In genomic region chr10:103040424-103040823, GRCh38 we compare ENCODE assay signal across 1 cellular context.
TF ChIP-seq lines count a peak whose summit lies in the region.

No MANE protein-coding gene starts in this region.

TF ChIP-seq in H1, 55 proteins besides CTCF, POLR2A, EP300 and RAD21 (continued from another document):
- TF ChIP-seq, protein P1, sequence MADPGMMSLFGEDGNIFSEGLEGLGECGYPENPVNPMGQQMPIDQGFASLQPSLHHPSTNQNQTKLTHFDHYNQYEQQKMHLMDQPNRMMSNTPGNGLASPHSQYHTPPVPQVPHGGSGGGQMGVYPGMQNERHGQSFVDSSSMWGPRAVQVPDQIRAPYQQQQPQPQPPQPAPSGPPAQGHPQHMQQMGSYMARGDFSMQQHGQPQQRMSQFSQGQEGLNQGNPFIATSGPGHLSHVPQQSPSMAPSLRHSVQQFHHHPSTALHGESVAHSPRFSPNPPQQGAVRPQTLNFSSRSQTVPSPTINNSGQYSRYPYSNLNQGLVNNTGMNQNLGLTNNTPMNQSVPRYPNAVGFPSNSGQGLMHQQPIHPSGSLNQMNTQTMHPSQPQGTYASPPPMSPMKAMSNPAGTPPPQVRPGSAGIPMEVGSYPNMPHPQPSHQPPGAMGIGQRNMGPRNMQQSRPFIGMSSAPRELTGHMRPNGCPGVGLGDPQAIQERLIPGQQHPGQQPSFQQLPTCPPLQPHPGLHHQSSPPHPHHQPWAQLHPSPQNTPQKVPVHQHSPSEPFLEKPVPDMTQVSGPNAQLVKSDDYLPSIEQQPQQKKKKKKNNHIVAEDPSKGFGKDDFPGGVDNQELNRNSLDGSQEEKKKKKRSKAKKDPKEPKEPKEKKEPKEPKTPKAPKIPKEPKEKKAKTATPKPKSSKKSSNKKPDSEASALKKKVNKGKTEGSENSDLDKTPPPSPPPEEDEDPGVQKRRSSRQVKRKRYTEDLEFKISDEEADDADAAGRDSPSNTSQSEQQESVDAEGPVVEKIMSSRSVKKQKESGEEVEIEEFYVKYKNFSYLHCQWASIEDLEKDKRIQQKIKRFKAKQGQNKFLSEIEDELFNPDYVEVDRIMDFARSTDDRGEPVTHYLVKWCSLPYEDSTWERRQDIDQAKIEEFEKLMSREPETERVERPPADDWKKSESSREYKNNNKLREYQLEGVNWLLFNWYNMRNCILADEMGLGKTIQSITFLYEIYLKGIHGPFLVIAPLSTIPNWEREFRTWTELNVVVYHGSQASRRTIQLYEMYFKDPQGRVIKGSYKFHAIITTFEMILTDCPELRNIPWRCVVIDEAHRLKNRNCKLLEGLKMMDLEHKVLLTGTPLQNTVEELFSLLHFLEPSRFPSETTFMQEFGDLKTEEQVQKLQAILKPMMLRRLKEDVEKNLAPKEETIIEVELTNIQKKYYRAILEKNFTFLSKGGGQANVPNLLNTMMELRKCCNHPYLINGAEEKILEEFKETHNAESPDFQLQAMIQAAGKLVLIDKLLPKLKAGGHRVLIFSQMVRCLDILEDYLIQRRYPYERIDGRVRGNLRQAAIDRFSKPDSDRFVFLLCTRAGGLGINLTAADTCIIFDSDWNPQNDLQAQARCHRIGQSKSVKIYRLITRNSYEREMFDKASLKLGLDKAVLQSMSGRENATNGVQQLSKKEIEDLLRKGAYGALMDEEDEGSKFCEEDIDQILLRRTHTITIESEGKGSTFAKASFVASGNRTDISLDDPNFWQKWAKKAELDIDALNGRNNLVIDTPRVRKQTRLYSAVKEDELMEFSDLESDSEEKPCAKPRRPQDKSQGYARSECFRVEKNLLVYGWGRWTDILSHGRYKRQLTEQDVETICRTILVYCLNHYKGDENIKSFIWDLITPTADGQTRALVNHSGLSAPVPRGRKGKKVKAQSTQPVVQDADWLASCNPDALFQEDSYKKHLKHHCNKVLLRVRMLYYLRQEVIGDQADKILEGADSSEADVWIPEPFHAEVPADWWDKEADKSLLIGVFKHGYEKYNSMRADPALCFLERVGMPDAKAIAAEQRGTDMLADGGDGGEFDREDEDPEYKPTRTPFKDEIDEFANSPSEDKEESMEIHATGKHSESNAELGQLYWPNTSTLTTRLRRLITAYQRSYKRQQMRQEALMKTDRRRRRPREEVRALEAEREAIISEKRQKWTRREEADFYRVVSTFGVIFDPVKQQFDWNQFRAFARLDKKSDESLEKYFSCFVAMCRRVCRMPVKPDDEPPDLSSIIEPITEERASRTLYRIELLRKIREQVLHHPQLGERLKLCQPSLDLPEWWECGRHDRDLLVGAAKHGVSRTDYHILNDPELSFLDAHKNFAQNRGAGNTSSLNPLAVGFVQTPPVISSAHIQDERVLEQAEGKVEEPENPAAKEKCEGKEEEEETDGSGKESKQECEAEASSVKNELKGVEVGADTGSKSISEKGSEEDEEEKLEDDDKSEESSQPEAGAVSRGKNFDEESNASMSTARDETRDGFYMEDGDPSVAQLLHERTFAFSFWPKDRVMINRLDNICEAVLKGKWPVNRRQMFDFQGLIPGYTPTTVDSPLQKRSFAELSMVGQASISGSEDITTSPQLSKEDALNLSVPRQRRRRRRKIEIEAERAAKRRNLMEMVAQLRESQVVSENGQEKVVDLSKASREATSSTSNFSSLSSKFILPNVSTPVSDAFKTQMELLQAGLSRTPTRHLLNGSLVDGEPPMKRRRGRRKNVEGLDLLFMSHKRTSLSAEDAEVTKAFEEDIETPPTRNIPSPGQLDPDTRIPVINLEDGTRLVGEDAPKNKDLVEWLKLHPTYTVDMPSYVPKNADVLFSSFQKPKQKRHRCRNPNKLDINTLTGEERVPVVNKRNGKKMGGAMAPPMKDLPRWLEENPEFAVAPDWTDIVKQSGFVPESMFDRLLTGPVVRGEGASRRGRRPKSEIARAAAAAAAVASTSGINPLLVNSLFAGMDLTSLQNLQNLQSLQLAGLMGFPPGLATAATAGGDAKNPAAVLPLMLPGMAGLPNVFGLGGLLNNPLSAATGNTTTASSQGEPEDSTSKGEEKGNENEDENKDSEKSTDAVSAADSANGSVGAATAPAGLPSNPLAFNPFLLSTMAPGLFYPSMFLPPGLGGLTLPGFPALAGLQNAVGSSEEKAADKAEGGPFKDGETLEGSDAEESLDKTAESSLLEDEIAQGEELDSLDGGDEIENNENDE (IDR thresholded peaks at IDR 0.05; ENCODE audit: insufficient replicate concordance, low read length): no peak
- TF ChIP-seq SP4 (IDR thresholded peaks at IDR 0.05; ENCODE audit: low read length) (no peak), RNF2 (IDR thresholded peaks at IDR 0.05; ENCODE audit: borderline replicate concordance, low read depth, low read length, missing control alignments, poor library complexity, severe bottlenecking) (no peak), MAX (IDR thresholded peaks at IDR 0.05) (no peak), SIRT6 (IDR thresholded peaks at IDR 0.05; ENCODE audit: low read length) (no peak), SP2 (IDR thresholded peaks at IDR 0.05; ENCODE audit: low read length) (no peak), CHD2 (IDR thresholded peaks at IDR 0.05; ENCODE audit: low read length) (no peak), SAP30 (IDR thresholded peaks at IDR 0.05; ENCODE audit: insufficient read depth, insufficient replicate concordance, low read length) (no peak), JUND (IDR thresholded peaks at IDR 0.05; ENCODE audit: low read length) (no peak), CBX5 (IDR thresholded peaks at IDR 0.05; ENCODE audit: low read depth, low read length) (no peak), SIX5 (IDR thresholded peaks at IDR 0.05; ENCODE audit: low read depth, low read length) (no peak), EZH2 (IDR thresholded peaks at IDR 0.05; ENCODE audit: low read depth, low read length, severe bottlenecking) (no peak), TAF7 (optimal IDR thresholded peaks at IDR 0.05; ENCODE audit: borderline replicate concordance, low read depth, low read length) (no peak), SRF (IDR thresholded peaks at IDR 0.05; ENCODE audit: low read depth, low read length) (no peak), SUZ12 (IDR thresholded peaks at IDR 0.05; ENCODE audit: low read length) (no peak)
- TF ChIP-seq, protein P2, sequence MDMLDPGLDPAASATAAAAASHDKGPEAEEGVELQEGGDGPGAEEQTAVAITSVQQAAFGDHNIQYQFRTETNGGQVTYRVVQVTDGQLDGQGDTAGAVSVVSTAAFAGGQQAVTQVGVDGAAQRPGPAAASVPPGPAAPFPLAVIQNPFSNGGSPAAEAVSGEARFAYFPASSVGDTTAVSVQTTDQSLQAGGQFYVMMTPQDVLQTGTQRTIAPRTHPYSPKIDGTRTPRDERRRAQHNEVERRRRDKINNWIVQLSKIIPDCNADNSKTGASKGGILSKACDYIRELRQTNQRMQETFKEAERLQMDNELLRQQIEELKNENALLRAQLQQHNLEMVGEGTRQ (IDR thresholded peaks at IDR 0.05; ENCODE audit: low read length): no peak
